In genomic region chr1:2174348-2175054, GRCh38 we compare ENCODE assay signal across 1 cellular context.
TF ChIP-seq lines count a peak whose summit lies in the region.

No MANE protein-coding gene starts in this region.

TF ChIP-seq in HepG2, 621 proteins besides CTCF, POLR2A, EP300 and RAD21 (continued from another document):
- TF ChIP-seq ZNF687 (CRISPR knock-in tag; IDR thresholded peaks at IDR 0.05) = peak; percentile 51; the same call in 1 of the 2 replicates
- TF ChIP-seq STAG1 (CRISPR knock-in tag; IDR thresholded peaks at IDR 0.05) = peak; percentile 73
- TF ChIP-seq SMC3 (IDR thresholded peaks at IDR 0.05; ENCODE audit: low read length) = peak; percentile 31; the same call in 1 of the 2 replicates
- TF ChIP-seq ZFP36L1 (CRISPR knock-in tag; IDR thresholded peaks at IDR 0.05) = no peak
- TF ChIP-seq MAFG (CRISPR knock-in tag; IDR thresholded peaks at IDR 0.05) = no peak
- TF ChIP-seq TEAD3 (CRISPR knock-in tag; optimal IDR thresholded peaks at IDR 0.05; ENCODE audit: borderline replicate concordance) = peak; percentile 46
- no peak for TF ChIP-seq POLR2AphosphoS2 (IDR thresholded peaks at IDR 0.05; ENCODE audit: low read depth, low read length)
- 0 out of 2 replicates have a peak, but pooled peaks have one; percentile 31 for TF ChIP-seq ZNF782 (CRISPR knock-in tag; IDR thresholded peaks at IDR 0.05; ENCODE audit: borderline replicate concordance)
- no peak for TF ChIP-seq ZNF256 (CRISPR knock-in tag; conservative IDR thresholded peaks at IDR 0.05)
- no peak for TF ChIP-seq ZNF331 (CRISPR knock-in tag; IDR thresholded peaks at IDR 0.05)
- peak; percentile 41; the same call in 1 of the 2 replicates for TF ChIP-seq ZBTB33 (CRISPR knock-in tag; IDR thresholded peaks at IDR 0.05)
- 0 out of 4 replicates have a peak, but pooled peaks have one; percentile 21 to 37 for TF ChIP-seq HMGXB4 (CRISPR knock-in tag; IDR thresholded peaks at IDR 0.05; ENCODE audit: borderline replicate concordance in 1 of 2, low read depth in 1 of 2)
- peak; percentile 62 for TF ChIP-seq AGO2 (optimal IDR thresholded peaks at IDR 0.05; ENCODE audit: low read depth, low read length)
- 0 out of 2 replicates have a peak, but pooled peaks have one; percentile 41 for TF ChIP-seq PCBP1 (IDR thresholded peaks at IDR 0.05; ENCODE audit: borderline replicate concordance, low read depth, low read length)
- TF ChIP-seq ZNF318 (CRISPR knock-in tag; IDR thresholded peaks at IDR 0.05) = no peak
- 0 out of 2 replicates have a peak, but pooled peaks have one; percentile 30 for TF ChIP-seq ZNF263 (CRISPR knock-in tag; IDR thresholded peaks at IDR 0.05)
- peak; percentile 81 for TF ChIP-seq XRCC5 (optimal IDR thresholded peaks at IDR 0.05; ENCODE audit: low read length)
- peak; percentile 45 for TF ChIP-seq TAF15 (IDR thresholded peaks at IDR 0.05; ENCODE audit: low read depth, low read length, poor library complexity, severe bottlenecking)
- TF ChIP-seq THRA (CRISPR knock-in tag; IDR thresholded peaks at IDR 0.05; ENCODE audit: borderline replicate concordance) = 0 out of 2 replicates have a peak, but pooled peaks have one; percentile 22
TF ChIP-seq in HepG2: peak in this region for 14.
